ENCODE assay signal across 8 cellular contexts in genomic region chr12:103800252-103800771, GRCh38. TPM values are rescaled to one million over a fixed set of nuclear protein-coding genes. Genes with fewer than 3 reads are reported as not detected.
DNase-seq lines count a peak whose midpoint lies in the region; ATAC-seq and TF ChIP-seq lines count a peak whose summit lies in the region.

No MANE protein-coding gene starts in this region.

- TF ChIP-seq CTCF in brain microvascular endothelial cell (IDR thresholded peaks at IDR 0.05; ENCODE audit: low read depth, low read length, missing control alignments) (no peak), right lobe of liver (IDR thresholded peaks at IDR 0.05) (no peak)

- in situ Hi-C loops in brain microvascular endothelial cell (cut with HindIII; ENCODE audit: low pct_ligation_motif_present, low sequenced_read_pairs), result no loop called here

- intact Hi-C loops in right lobe of liver (cut with DNase I), result no loop called here

- H3K4me1 ChIP-seq in right lobe of liver, result peaks cover 0 to 17% (median 7%) of the 10 kb centered on the region in 4 donors

- TF ChIP-seq POLR2A in right lobe of liver (IDR thresholded peaks at IDR 0.05), result no peak

- H3K36me3 ChIP-seq in brain microvascular endothelial cell (replicated peaks) (peaks cover 8% of the 10 kb centered on the region), right lobe of liver (peaks cover 0 to 6% (median 0%) of the 10 kb centered on the region in 4 donors)

- H3K27ac ChIP-seq in brain microvascular endothelial cell (peak overlapping the region; percentile 34), right lobe of liver (peak overlapping the region in 2 of 3 donors; percentile 3 to 56)

- WGBS in right lobe of liver (ENCODE audit: insufficient coverage, low coverage, low lambda C conversion rate, missing lambda C conversion rate), result 6% methylated on average over 9 of the region's 10 CpGs

- DNase-seq in NCI-H1694 (lab: John Stamatoyannopoulos, UW) (peak; percentile 56), NCI-H1694 treated with DMSO at 0.1 percent for 48 hours (lab: John Stamatoyannopoulos, UW) (no peak), brain microvascular endothelial cell (peak; percentile 60), right lobe of liver (peak in 2 of 3 donors; percentile 41 to 61), ureter (ENCODE audit: low spot score) (peak; percentile 54), iPS-NIHi7 (ENCODE audit: extremely low spot score) (no peak)

- no peak overlapping the region for H3K4me3 ChIP-seq in brain microvascular endothelial cell (ENCODE audit: low read depth, low read length)
- peak overlapping the region in 1 of 3 donors; percentile 8 for H3K4me3 ChIP-seq in right lobe of liver

- ATAC-seq in right lobe of liver, result peak; percentile 58 to 73 (median 71)
- no peak for ATAC-seq in HG02571 (IDR thresholded peaks at IDR 0.05; ENCODE audit: unreplicated experiment)
- no peak for ATAC-seq in HG03432 (IDR thresholded peaks at IDR 0.05; ENCODE audit: unreplicated experiment)

- H3K27me3 ChIP-seq in brain microvascular endothelial cell (replicated peaks), result no peaks in the 10 kb centered on the region
- no peaks in the 10 kb centered on the region for H3K27me3 ChIP-seq in right lobe of liver

- no peaks in the 10 kb centered on the region for H3K9me3 ChIP-seq in right lobe of liver

RNA-seq across cellular contexts. Expression of gene NT5DC3, which starts 40.7 kb away (rescaled TPM):
- total RNA-seq in right lobe of liver (10 to 100 TPM in 1 of 6 experiments, 1 to 10 TPM in 5; 3.3 to 10.2 (median 6.6) TPM), ureter (11.0 TPM)

Comparison
In these comparisons a context has a peak if more than half of its experiments do, and no peak if none do; other contexts are left out.
1. DNase-seq: peak in NCI-H1694 (single experiment), brain microvascular endothelial cell (single experiment), right lobe of liver (2 of 3) and ureter (single experiment); none in NCI-H1694 treated with DMSO at 0.1 percent for 48 hours (single experiment) and iPS-NIHi7 (single experiment).
2. ATAC-seq: peak in right lobe of liver (4 of 4); none in HG02571 (single experiment) and HG03432 (single experiment).